ENCODE assay signal across 8 cellular contexts in the genomic region with DNA sequence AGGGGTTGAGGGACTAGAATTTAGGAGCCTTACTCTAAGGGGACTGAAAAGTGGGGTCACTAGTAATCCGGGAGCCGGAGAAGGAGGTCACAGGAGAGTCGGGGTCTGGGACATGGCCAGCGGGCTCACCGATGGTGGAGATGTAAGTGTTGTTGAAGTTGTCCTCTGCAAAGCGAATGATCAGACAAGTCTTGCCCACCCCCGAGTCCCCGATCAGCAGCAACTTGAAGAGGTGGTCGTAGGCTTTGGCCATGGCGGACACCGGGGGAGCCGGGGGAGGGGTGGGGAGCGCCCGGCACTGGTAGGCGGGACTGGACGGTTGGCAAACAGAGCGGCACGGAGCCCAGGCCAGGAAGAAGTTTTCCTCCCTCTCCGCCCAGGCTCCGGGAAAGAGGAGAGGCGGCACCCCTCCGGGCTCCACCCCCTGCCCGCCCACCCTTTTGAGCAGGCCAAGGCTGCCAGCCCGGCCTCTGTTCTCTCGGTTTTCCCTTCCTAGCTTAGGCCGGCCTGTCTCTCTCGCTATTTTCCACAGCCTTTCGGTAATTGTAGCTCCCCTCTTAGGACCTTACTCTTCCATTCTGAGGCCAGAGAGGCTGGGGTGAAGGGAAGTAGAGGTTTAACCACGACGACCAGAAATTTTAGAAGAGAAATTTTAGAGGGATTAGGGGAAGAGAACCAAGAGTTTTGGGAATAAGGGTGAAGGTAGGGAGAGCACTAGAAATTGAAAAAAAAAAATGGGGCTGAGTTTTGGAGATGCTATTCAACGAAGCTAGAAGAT. TPM values are rescaled to one million over a fixed set of nuclear protein-coding genes. Genes with fewer than 3 reads are reported as not detected.
DNase-seq lines count a peak whose midpoint lies in the region; ATAC-seq and TF ChIP-seq lines count a peak whose summit lies in the region.

Gene RAB13, minus strand, starts transcription at position 356 of the 778 bp plus-strand sequence. Its CDS starts 103 bp downstream, at position 253.

- intact Hi-C loops in OCI-LY7 (cut with micrococcal nuclease; ENCODE audit: unreplicated experiment) (loop anchor here (1.0 to 10.0 kb wide), 6 partner anchors 39 to 471 kb away; partner anchors contain the start of gene DENND4B), gastrocnemius medialis (cut with DNase I; ENCODE audit: low total_unique reads) (loop anchor here (1.0 to 5.0 kb wide), 5 partner anchors 19 to 419 kb away; partner anchors contain the start of genes CREB3L4, DENND4B, GATAD2B and S100A2)

- peak within 1 kb of the TSS; percentile 88 for H3K27ac Mint-ChIP-seq in central memory CD8-positive, alpha-beta T cell (ENCODE audit: low read depth)

- no peaks in the 10 kb centered on the region for H3K27me3 Mint-ChIP-seq in central memory CD8-positive, alpha-beta T cell

- H3K9me2 ChIP-seq in OCI-LY7 (ENCODE audit: insufficient read depth, low read length), result no peaks in the 10 kb centered on the region

- no peak for ATAC-seq in central memory CD8-positive, alpha-beta T cell (replicated peaks; ENCODE audit: extremely low read depth, poor library complexity, severe bottlenecking)
- peak; percentile 59 to 63 for ATAC-seq in gastrocnemius medialis
- no peak for ATAC-seq in GM19452 (IDR thresholded peaks at IDR 0.05; ENCODE audit: unreplicated experiment)
- no peak for ATAC-seq in HG03135 (IDR thresholded peaks at IDR 0.05; ENCODE audit: unreplicated experiment)

- H2AFZ ChIP-seq in OCI-LY7 (ENCODE audit: low read length), result peak within 1 kb of the TSS; percentile 98

- peaks cover 13% of the 10 kb centered on the region for H3K36me3 Mint-ChIP-seq in central memory CD8-positive, alpha-beta T cell (ENCODE audit: insufficient read depth)

- peak; percentile 65 for DNase-seq in CMK (ENCODE audit: low read depth)
- peak; percentile 58 for DNase-seq in HS-5 (ENCODE audit: low read depth)
- DNase-seq in OCI-LY7 (ENCODE audit: low spot score), result no peak
- no peak for DNase-seq in central memory CD8-positive, alpha-beta T cell (ENCODE audit: low spot score in 2 of 2)
- DNase-seq in gastrocnemius medialis, result peak; percentile 78 to 82

- BruUV-seq in OCI-LY7 (replicated peaks; lab: Mats Ljungman, UMichigan), result no TSS peak

- no peaks in the 10 kb centered on the region for H3K27me3 ChIP-seq in iPS-20b (ENCODE audit: insufficient read depth, low read length)
- H3K27me3 ChIP-seq in gastrocnemius medialis, result no peaks in the 10 kb centered on the region

- peaks cover 6% of the 10 kb centered on the region for H3K79me2 ChIP-seq in OCI-LY7 (ENCODE audit: insufficient read depth, low read depth, low read length)

- H3K4me3 ChIP-seq in OCI-LY7 (ENCODE audit: low read depth, low read length, poor library complexity, severe bottlenecking), result peak within 1 kb of the TSS; percentile 43
- peak within 1 kb of the TSS; percentile 79 for H3K4me3 ChIP-seq in iPS-20b (ENCODE audit: low read length)
- peak within 1 kb of the TSS; percentile 59 to 66 (median 63) for H3K4me3 ChIP-seq in gastrocnemius medialis

- in situ Hi-C loops in gastrocnemius medialis (cut with MboI; ENCODE audit: low sequenced_read_pairs in 4 of 4), result loop anchor here (5.0 to 25.0 kb wide), 9 partner anchors 39 to 474 kb away; partner anchors contain the start of genes ILF2 (in 2 of the 4), SNAPIN (in 2 of the 4), DENND4B (in 1 of the 4) and GATAD2B (in 1 of the 4)

- no peaks in the 10 kb centered on the region for H4K20me1 ChIP-seq in OCI-LY7 (ENCODE audit: insufficient read depth, low read length)

- no peaks in the 10 kb centered on the region for H3K9me3 ChIP-seq in OCI-LY7 (ENCODE audit: low read length)
- H3K9me3 ChIP-seq in iPS-20b (ENCODE audit: insufficient read depth, low read depth, low read length), result no peaks in the 10 kb centered on the region
- H3K9me3 ChIP-seq in gastrocnemius medialis, result no peaks in the 10 kb centered on the region

- TF ChIP-seq CTCF in OCI-LY7 (conservative IDR thresholded peaks at IDR 0.05; ENCODE audit: low read length), result no peak
- no peak for TF ChIP-seq CTCF in gastrocnemius medialis (IDR thresholded peaks at IDR 0.05 in 4 of 5, conservative IDR thresholded peaks at IDR 0.05 in 1 of 5)

- H3K36me3 ChIP-seq in OCI-LY7 (ENCODE audit: insufficient read depth, low read length), result peaks cover 5% of the 10 kb centered on the region
- peaks cover 35% of the 10 kb centered on the region for H3K36me3 ChIP-seq in iPS-20b (ENCODE audit: insufficient read depth, low read depth, low read length)
- no peaks in the 10 kb centered on the region for H3K36me3 ChIP-seq in gastrocnemius medialis

- peaks cover 32% of the 10 kb centered on the region for H3K4me1 Mint-ChIP-seq in central memory CD8-positive, alpha-beta T cell

- H3K9ac ChIP-seq in iPS-20b (ENCODE audit: low read depth, low read length), result peak within 1 kb of the TSS; percentile 84

- peaks cover 37% of the 10 kb centered on the region for H3K4me1 ChIP-seq in OCI-LY7 (ENCODE audit: insufficient read depth, low read length, poor library complexity, severe bottlenecking)
- peaks cover 9% of the 10 kb centered on the region for H3K4me1 ChIP-seq in iPS-20b (ENCODE audit: insufficient read depth, low read length)
- peaks cover 7% of the 10 kb centered on the region in 2 donors for H3K4me1 ChIP-seq in gastrocnemius medialis

- H3K27ac ChIP-seq in OCI-LY7 (ENCODE audit: low read depth, low read length, poor library complexity, severe bottlenecking) (peak within 1 kb of the TSS; percentile 77), iPS-20b (ENCODE audit: low read length) (peak within 1 kb of the TSS; percentile 58), gastrocnemius medialis (peak within 1 kb of the TSS; percentile 80 to 89 (median 88))

- peak; percentile 33 to 39 for TF ChIP-seq POLR2A in gastrocnemius medialis (IDR thresholded peaks at IDR 0.05)

- CTCF ChIA-PET in OCI-LY7 (lab: Charles Lee; ENCODE audit: unreplicated experiment), result interaction anchor here (0.6 to 1.7 kb wide), 7 partner anchors 8 to 454 kb away, joined by 3 to 6 read pairs (median 3); partner anchors contain the start of gene JTB

- peak within 1 kb of the TSS; percentile 12 for H3K4me3 Mint-ChIP-seq in central memory CD8-positive, alpha-beta T cell

- POLR2A ChIA-PET in OCI-LY7 (lab: Charles Lee), result interaction anchor here (0.9 to 1.9 kb wide), 7 partner anchors 8 to 220 kb away, joined by 3 to 5 read pairs (median 4); partner anchors contain the start of genes JTB and SLC39A1

- peak within 1 kb of the TSS; percentile 64 for H3K4me2 ChIP-seq in OCI-LY7 (ENCODE audit: low read length)

- no peaks in the 10 kb centered on the region for H3K9me3 Mint-ChIP-seq in central memory CD8-positive, alpha-beta T cell

RNA-seq across cellular contexts. Expression of gene RAB13, which starts in this region (rescaled TPM):
- 0.16 and 0.72 TPM in 2 replicates for total RNA-seq in OCI-LY7 (2014; rRNA removed; shearing (Covaris generic))
- total RNA-seq in OCI-LY7 (2022) (0.89 and 1.3 TPM in 2 replicates), gastrocnemius medialis (10 to 100 TPM in 1 of 4 donors, 1 to 10 TPM in 3; 6.4 to 12.3 (median 9.1) TPM)

Comparison
In these comparisons a context has a peak if more than half of its experiments do, and no peak if none do; other contexts are left out.
1. DNase-seq: peak in CMK (single experiment), HS-5 (single experiment) and gastrocnemius medialis (2 of 2); none in OCI-LY7 (single experiment) and central memory CD8-positive, alpha-beta T cell (0 of 2).
2. ATAC-seq: peak in gastrocnemius medialis (2 of 2); none in central memory CD8-positive, alpha-beta T cell (single experiment), GM19452 (single experiment) and HG03135 (single experiment).
3. Peak in every context shown above with its lines, with median percentiles within 50 percentile points of each other: H3K27ac ChIP-seq and H3K4me3 ChIP-seq.